8 cellular contexts compared by ENCODE assay signal in the genomic region with DNA sequence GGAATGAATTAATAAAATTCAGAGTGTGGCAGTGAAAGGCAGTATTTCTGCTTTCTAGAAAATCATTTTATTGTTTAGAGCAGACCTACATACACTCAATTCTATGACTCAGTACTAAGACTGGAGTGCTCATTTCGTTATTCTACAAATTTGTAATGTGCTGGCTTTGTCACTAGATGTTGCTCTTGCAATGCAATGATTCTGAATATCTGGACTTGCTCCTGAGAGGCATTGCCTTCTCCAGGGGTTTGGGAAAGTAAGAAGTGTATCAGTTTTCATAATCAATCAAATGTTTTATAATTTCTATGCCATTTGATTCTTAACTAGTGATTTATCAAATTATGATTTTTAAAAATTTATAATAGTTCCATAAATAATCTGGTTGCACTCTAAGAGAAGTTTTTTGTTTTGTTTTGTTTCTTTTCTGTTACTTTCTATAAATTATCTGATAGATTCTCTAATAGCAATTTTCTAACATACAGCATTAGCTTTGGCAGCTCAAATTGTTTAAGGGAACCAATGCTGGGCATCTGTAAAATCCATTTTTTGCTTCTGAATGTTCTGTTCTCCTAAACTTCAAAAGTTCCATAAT.
DNase-seq lines count a peak whose midpoint lies in the region; FAIRE-seq and TF ChIP-seq lines count a peak whose summit lies in the region.

No MANE protein-coding gene starts in this region.

- H3K36me3 ChIP-seq in GM06990 (ENCODE audit: control insufficient read depth, insufficient read depth, low read length), result no peaks in the 10 kb centered on the region

- H3K27me3 ChIP-seq in GM06990 (replicated peaks; ENCODE audit: control insufficient read depth, insufficient read depth, low read length), result no peaks in the 10 kb centered on the region

- DNase-seq in A172 (ENCODE audit: low spot score), result peak; percentile 62
- no peak for DNase-seq in GM06990 (ENCODE audit: extremely low read depth, insufficient read length)
- peak; percentile 81 for DNase-seq in HCEC 1CT
- DNase-seq in LHCN-M2 (ENCODE audit: low read depth), result peak; percentile 77
- DNase-seq in SHP77 (lab: John Stamatoyannopoulos, UW), result peak; percentile 41 to 46
- DNase-seq in myocyte (ENCODE audit: low read depth), result peak; percentile 77
- DNase-seq in activated CD8-positive, alpha-beta memory T cell treated with anti-CD3 and anti-CD28 coated beads, Interleukin-2, amount 50 U/mL, for 48 hours, result no peak

- TF ChIP-seq CTCF in GM06990 (IDR thresholded peaks at IDR 0.05; ENCODE audit: insufficient read depth, low read length, poor library complexity, severe bottlenecking), result peak; percentile 72

- peak; percentile 98 for FAIRE-seq in endometrium (lab: Jason Lieb, UNC)

- no peak overlapping the region for H3K4me3 ChIP-seq in GM06990 (replicated peaks; ENCODE audit: low read depth, low read length)

Comparison
In these comparisons a context has a peak if more than half of its experiments do, and no peak if none do; other contexts are left out.
1. DNase-seq: peak in A172 (single experiment), HCEC 1CT (single experiment), LHCN-M2 (single experiment), SHP77 (2 of 2) and myocyte (single experiment); none in GM06990 (single experiment) and activated CD8-positive, alpha-beta memory T cell treated with anti-CD3 and anti-CD28 coated beads, Interleukin-2, amount 50 U/mL, for 48 hours (single experiment).